9 cellular contexts compared by ENCODE assay signal in the genomic region with DNA sequence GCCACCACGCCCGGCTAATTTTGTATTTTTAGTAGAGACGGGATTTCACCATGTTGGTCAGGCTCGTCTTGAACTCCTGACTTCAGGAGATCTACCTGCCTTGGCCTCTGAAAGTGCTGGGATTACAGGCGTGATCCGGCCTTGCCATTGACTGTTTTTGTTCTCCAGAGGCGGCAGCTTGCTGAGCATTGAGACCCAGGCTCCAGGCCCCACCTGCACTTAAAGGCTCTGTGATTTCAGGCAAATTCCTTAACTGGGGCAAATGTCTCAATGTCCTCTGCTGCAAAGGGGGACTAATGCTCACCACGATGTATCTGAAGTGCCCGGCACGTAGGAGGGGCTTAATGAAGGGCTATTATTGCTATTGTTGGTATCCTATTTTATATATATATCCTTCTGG. TPM values are rescaled to one million over a fixed set of nuclear protein-coding genes. Genes with fewer than 3 reads are reported as not detected.
DNase-seq lines count a peak whose midpoint lies in the region; ATAC-seq and TF ChIP-seq lines count a peak whose summit lies in the region.
"Had no signal": no experiment of that assay in that cellular context is flagged by ENCODE, and none has a peak within 500 bp of the region (broad histone marks: within the 10 kb centered on the region; RNA-seq: fewer than 3 reads in every experiment).

No MANE protein-coding gene starts in this region.

- no peaks in the 10 kb centered on the region for H3K27me3 ChIP-seq in ectodermal cell (ENCODE audit: control insufficient read depth, insufficient read depth, low read length, poor library complexity, severe bottlenecking)
- no peaks in the 10 kb centered on the region for H3K27me3 ChIP-seq in neural cell (ENCODE audit: insufficient read depth, low read depth, low read length)
- H3K27me3 ChIP-seq in tibial nerve, result no peaks in the 10 kb centered on the region

- TF ChIP-seq EP300 in neural cell (conservative IDR thresholded peaks at IDR 0.05; ENCODE audit: poor library complexity, severe bottlenecking) (no peak), tibial nerve (IDR thresholded peaks at IDR 0.05) (no peak)

- no peaks in the 10 kb centered on the region for H3K9me3 ChIP-seq in ectodermal cell (ENCODE audit: control insufficient read depth, low read length)
- H3K9me3 ChIP-seq in neural cell (ENCODE audit: low read length), result no peaks in the 10 kb centered on the region
- no peaks in the 10 kb centered on the region for H3K9me3 ChIP-seq in tibial nerve

- peaks cover 5% of the 10 kb centered on the region for H3F3A ChIP-seq in neural cell (ENCODE audit: insufficient read depth, low read length, poor library complexity, severe bottlenecking)

- DNase-seq in activated naive CD8-positive, alpha-beta T cell treated with anti-CD3 and anti-CD28 coated beads, Interleukin-2, amount 10 ng/mL, durations not matched to agents 7 days and 5 days, result no peak
- DNase-seq in activated naive CD8-positive, alpha-beta T cell treated with anti-CD3 and anti-CD28 coated beads for 36 hours, result no peak
- DNase-seq in tibial nerve (ENCODE audit: low spot score in 2 of 2) (no peak), Calu3 (no peak), cerebellar cortex (ENCODE audit: low spot score) (no peak), NCI-H2107 (lab: John Stamatoyannopoulos, UW) (no peak)
- DNase-seq: NCI-H2081 treated with DMSO at 0.1 percent for 48 hours had no signal

- CTCF ChIA-PET in Calu3 (lab: Charles Lee), result interaction anchor here (0.7 to 1.3 kb wide), 3 partner anchors 18 to 1071 kb away, joined by 3 to 5 read pairs (median 4); no protein-coding TSS in a partner anchor

- no peaks in the 10 kb centered on the region for H3K79me2 ChIP-seq in neural cell (replicated peaks; ENCODE audit: insufficient read depth, low read length)

- TF ChIP-seq POLR2A in tibial nerve (IDR thresholded peaks at IDR 0.05), result no peak

- H3K9ac ChIP-seq in neural cell (ENCODE audit: low read length), result peak overlapping the region; percentile 76

- peak overlapping the region; percentile 84 for H3K4me3 Mint-ChIP-seq in activated naive CD8-positive, alpha-beta T cell treated with anti-CD3 and anti-CD28 coated beads, Interleukin-2, amount 10 ng/mL, durations not matched to agents 7 days and 5 days
- no peak overlapping the region for H3K4me3 Mint-ChIP-seq in activated naive CD8-positive, alpha-beta T cell treated with anti-CD3 and anti-CD28 coated beads for 36 hours
- no peak overlapping the region for H3K4me3 Mint-ChIP-seq in Calu3 (ENCODE audit: low read depth, unreplicated experiment)

- H3K36me3 ChIP-seq in ectodermal cell (ENCODE audit: control insufficient read depth, insufficient read depth, low read length) (no peaks in the 10 kb centered on the region), neural cell (ENCODE audit: insufficient read depth, low read length) (no peaks in the 10 kb centered on the region), tibial nerve (no peaks in the 10 kb centered on the region)

- H3K36me3 Mint-ChIP-seq in activated naive CD8-positive, alpha-beta T cell treated with anti-CD3 and anti-CD28 coated beads, Interleukin-2, amount 10 ng/mL, durations not matched to agents 7 days and 5 days, result no peaks in the 10 kb centered on the region
- no peaks in the 10 kb centered on the region for H3K36me3 Mint-ChIP-seq in activated naive CD8-positive, alpha-beta T cell treated with anti-CD3 and anti-CD28 coated beads for 36 hours
- no peaks in the 10 kb centered on the region for H3K36me3 Mint-ChIP-seq in Calu3 (ENCODE audit: insufficient read depth, unreplicated experiment)

- TF ChIP-seq CTCF in neural cell (IDR thresholded peaks at IDR 0.05; ENCODE audit: poor library complexity, severe bottlenecking) (no peak), tibial nerve (IDR thresholded peaks at IDR 0.05) (no peak), Calu3 (IDR thresholded peaks at IDR 0.05; ENCODE audit: unreplicated experiment) (no peak)

- H3K4me2 ChIP-seq in neural cell (ENCODE audit: low read length), result no peak overlapping the region

- H3K4me3 ChIP-seq in ectodermal cell (ENCODE audit: insufficient read depth, low read depth, low read length) (no peak overlapping the region), neural cell (ENCODE audit: low read length) (peak overlapping the region; percentile 61), tibial nerve (no peak overlapping the region)

- H3K9me3 Mint-ChIP-seq in activated naive CD8-positive, alpha-beta T cell treated with anti-CD3 and anti-CD28 coated beads, Interleukin-2, amount 10 ng/mL, durations not matched to agents 7 days and 5 days, result no peaks in the 10 kb centered on the region
- no peaks in the 10 kb centered on the region for H3K9me3 Mint-ChIP-seq in activated naive CD8-positive, alpha-beta T cell treated with anti-CD3 and anti-CD28 coated beads for 36 hours
- no peaks in the 10 kb centered on the region for H3K9me3 Mint-ChIP-seq in Calu3 (ENCODE audit: low read depth, unreplicated experiment)

- TF ChIP-seq RAD21 in neural cell (conservative IDR thresholded peaks at IDR 0.05), result no peak

- no peak for ATAC-seq in activated naive CD8-positive, alpha-beta T cell treated with anti-CD3 and anti-CD28 coated beads, Interleukin-2, amount 10 ng/mL, durations not matched to agents 7 days and 5 days (ENCODE audit: low read depth)

- H3K9me2 ChIP-seq in neural cell (ENCODE audit: insufficient read depth, low read length), result no peaks in the 10 kb centered on the region

- no peaks in the 10 kb centered on the region for H4K20me1 ChIP-seq in neural cell (ENCODE audit: insufficient read depth)

- 67 to 74% methylated on average over 8 of the region's 10 CpGs for WGBS in ectodermal cell, 2 experiments
- WGBS in tibial nerve, 2 donors, result 51 to 62% methylated on average over 6 to 10 of the region's 10 CpGs

- H2AFZ ChIP-seq in neural cell (ENCODE audit: low read depth, low read length), result no peak overlapping the region

- BruUV-seq in Calu3 (replicated peaks; lab: Mats Ljungman, UMichigan), result no TSS peak

- intact Hi-C loops in Calu3 (cut with micrococcal nuclease; ENCODE audit: unreplicated experiment), result no loop called here

- no peak overlapping the region for H3K27ac Mint-ChIP-seq in activated naive CD8-positive, alpha-beta T cell treated with anti-CD3 and anti-CD28 coated beads, Interleukin-2, amount 10 ng/mL, durations not matched to agents 7 days and 5 days
- no peak overlapping the region for H3K27ac Mint-ChIP-seq in activated naive CD8-positive, alpha-beta T cell treated with anti-CD3 and anti-CD28 coated beads for 36 hours
- H3K27ac Mint-ChIP-seq in Calu3 (ENCODE audit: unreplicated experiment), result no peak overlapping the region

- H3K4me1 ChIP-seq in ectodermal cell (ENCODE audit: control insufficient read depth, insufficient read depth, low read length), result peaks cover 80% of the 10 kb centered on the region
- peaks cover 6 to 89% (median 69%) of the 10 kb centered on the region in 4 donors for H3K4me1 ChIP-seq in tibial nerve

- peak overlapping the region; percentile 93 for H3K27ac ChIP-seq in ectodermal cell (ENCODE audit: insufficient read depth, low read depth, low read length, poor library complexity, severe bottlenecking)
- H3K27ac ChIP-seq in neural cell (ENCODE audit: low read length), result peak overlapping the region; percentile 95
- peak overlapping the region; percentile 55 to 94 (median 81) for H3K27ac ChIP-seq in tibial nerve

- POLR2A ChIA-PET in activated naive CD8-positive, alpha-beta T cell treated with anti-CD3 and anti-CD28 coated beads, Interleukin-2, amount 10 ng/mL, durations not matched to agents 7 days and 5 days (lab: Charles Lee), result interaction anchor here (1.5 to 9.1 kb wide), 4 partner anchors 9 to 41 kb away, joined by 4 to 94 read pairs (median 54); a partner anchor contains a TSS

- no peaks in the 10 kb centered on the region for H3K27me3 Mint-ChIP-seq in activated naive CD8-positive, alpha-beta T cell treated with anti-CD3 and anti-CD28 coated beads, Interleukin-2, amount 10 ng/mL, durations not matched to agents 7 days and 5 days
- no peaks in the 10 kb centered on the region for H3K27me3 Mint-ChIP-seq in activated naive CD8-positive, alpha-beta T cell treated with anti-CD3 and anti-CD28 coated beads for 36 hours
- peaks cover 12% of the 10 kb centered on the region for H3K27me3 Mint-ChIP-seq in Calu3 (ENCODE audit: unreplicated experiment)

- H3K4me1 Mint-ChIP-seq in activated naive CD8-positive, alpha-beta T cell treated with anti-CD3 and anti-CD28 coated beads, Interleukin-2, amount 10 ng/mL, durations not matched to agents 7 days and 5 days, result peaks cover 32% of the 10 kb centered on the region
- H3K4me1 Mint-ChIP-seq in activated naive CD8-positive, alpha-beta T cell treated with anti-CD3 and anti-CD28 coated beads for 36 hours, result peaks cover 42% of the 10 kb centered on the region
- peaks cover 10% of the 10 kb centered on the region for H3K4me1 Mint-ChIP-seq in Calu3 (ENCODE audit: low read depth, unreplicated experiment)

RNA-seq across cellular contexts. Expression of a gene that starts 29.0 kb away (rescaled TPM):
- total RNA-seq in activated naive CD8-positive, alpha-beta T cell treated with anti-CD3 and anti-CD28 coated beads, Interleukin-2, amount 10 ng/mL, durations not matched to agents 7 days and 5 days, result 10 to 100 TPM; 54.7 to 55.1 TPM
- 10 to 100 TPM; 40.4 to 41.8 TPM for total RNA-seq in activated naive CD8-positive, alpha-beta T cell treated with anti-CD3 and anti-CD28 coated beads for 36 hours
- polyA plus RNA-seq in ectodermal cell (2013, experiment 1 of 4), result 61.1 TPM
- polyA plus RNA-seq in ectodermal cell (2013, experiment 2 of 4), result 59.1 TPM
- polyA plus RNA-seq in ectodermal cell (2013, experiment 3 of 4), result 48.5 TPM
- 46.9 TPM for polyA plus RNA-seq in ectodermal cell (2013, experiment 4 of 4)
- polyA plus RNA-seq in neural cell, result 47.5 and 59.2 TPM in 2 replicates
- 63.4 and 77.9 TPM in 2 replicates for polyA minus RNA-seq in neural cell
- 100 to 1,000 TPM; 156 to 206 (median 157) TPM for total RNA-seq in tibial nerve
- 52.1 and 66.3 TPM in 2 replicates for total RNA-seq in Calu3 (2022)

RNA-seq across cellular contexts. Expression of a gene that starts 41.0 kb away (rescaled TPM):
- 1 to 10 TPM; 4.6 TPM for total RNA-seq in activated naive CD8-positive, alpha-beta T cell treated with anti-CD3 and anti-CD28 coated beads, Interleukin-2, amount 10 ng/mL, durations not matched to agents 7 days and 5 days
- 1 to 10 TPM; 5.7 to 6.2 TPM for total RNA-seq in activated naive CD8-positive, alpha-beta T cell treated with anti-CD3 and anti-CD28 coated beads for 36 hours
- 33.9 TPM for polyA plus RNA-seq in ectodermal cell (2013, experiment 1 of 4)
- polyA plus RNA-seq in ectodermal cell (2013, experiment 2 of 4), result 36.4 TPM
- polyA plus RNA-seq in ectodermal cell (2013, experiment 3 of 4), result 32.3 TPM
- 36.7 TPM for polyA plus RNA-seq in ectodermal cell (2013, experiment 4 of 4)
- 51.9 and 56.0 TPM in 2 replicates for polyA plus RNA-seq in neural cell
- polyA minus RNA-seq in neural cell, result 37.6 and 41.4 TPM in 2 replicates
- total RNA-seq in tibial nerve (10 to 100 TPM; 11.0 to 17.7 (median 13.8) TPM), Calu3 (2022) (5.2 and 5.6 TPM in 2 replicates)

RNA-seq across cellular contexts. Expression of a gene that starts 41.2 kb away (rescaled TPM):
- total RNA-seq in activated naive CD8-positive, alpha-beta T cell treated with anti-CD3 and anti-CD28 coated beads, Interleukin-2, amount 10 ng/mL, durations not matched to agents 7 days and 5 days, result 10 to 100 TPM; 19.4 to 21.1 TPM
- total RNA-seq in activated naive CD8-positive, alpha-beta T cell treated with anti-CD3 and anti-CD28 coated beads for 36 hours, result 10 to 100 TPM; 23.6 to 28.0 TPM
- 22.1 TPM for polyA plus RNA-seq in ectodermal cell (2013, experiment 1 of 4)
- polyA plus RNA-seq in ectodermal cell (2013, experiment 2 of 4), result 20.1 TPM
- 9.4 TPM for polyA plus RNA-seq in ectodermal cell (2013, experiment 3 of 4)
- polyA plus RNA-seq in ectodermal cell (2013, experiment 4 of 4), result 11.0 TPM
- polyA plus RNA-seq in neural cell, result 14.9 and 16.0 TPM in 2 replicates
- polyA minus RNA-seq in neural cell, result 11.0 and 12.3 TPM in 2 replicates
- total RNA-seq in tibial nerve (10 to 100 TPM in 3 of 4 donors, 1 to 10 TPM in 1; 7.2 to 26.4 (median 11.3) TPM), Calu3 (2022) (21.2 and 22.9 TPM in 2 replicates)
